In the genomic region with DNA sequence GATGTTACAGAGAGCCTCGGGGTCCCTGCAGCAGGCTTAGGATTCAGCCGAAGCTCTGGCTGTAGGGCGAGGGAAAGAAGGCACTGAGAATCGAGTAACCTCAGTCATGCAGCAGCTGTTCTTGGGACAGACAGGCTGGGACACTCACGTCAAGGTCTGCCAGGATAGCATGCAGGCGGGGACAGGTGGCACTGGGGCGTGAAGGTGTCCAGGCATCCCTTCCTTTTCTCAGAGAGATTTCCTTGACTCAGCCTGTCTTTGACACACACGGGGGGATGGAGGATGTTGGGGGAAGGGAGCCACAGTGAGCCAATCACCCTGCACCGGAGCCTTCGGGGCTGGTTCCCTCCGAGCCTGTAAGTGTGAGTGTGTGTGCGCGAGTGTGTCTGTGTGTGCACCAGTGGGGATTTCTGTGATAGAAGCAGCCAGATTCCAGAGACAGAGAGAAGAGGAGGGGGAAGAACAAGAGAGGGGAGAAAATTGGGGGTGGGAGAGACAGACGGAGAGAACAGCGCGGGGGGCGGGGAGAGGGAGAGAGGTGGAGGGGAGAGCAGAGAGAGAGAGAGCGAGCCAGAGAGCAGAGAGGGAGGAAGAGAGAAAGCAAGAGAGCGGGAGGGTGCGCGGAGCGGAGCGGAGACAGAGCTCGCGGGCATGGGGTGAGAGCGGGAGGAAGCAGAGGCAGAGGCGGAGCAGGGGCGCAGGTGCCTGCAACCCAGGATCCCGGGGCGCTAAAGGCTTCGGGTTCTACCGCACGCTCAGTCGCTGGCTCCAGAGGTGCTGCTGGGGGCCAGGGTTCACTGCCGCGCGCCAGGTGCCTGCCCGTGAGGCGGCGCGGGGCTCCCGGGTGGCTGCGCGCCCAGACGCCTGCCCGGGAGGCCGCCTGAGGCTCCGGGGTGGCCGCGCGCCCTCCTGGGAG, we compare ENCODE assay signal across 22 cellular contexts. TPM values are rescaled to one million over a fixed set of nuclear protein-coding genes. Genes with fewer than 3 reads are reported as not detected.
DNase-seq lines count a peak whose midpoint lies in the region; TF ChIP-seq lines count a peak whose summit lies in the region.
"Had no signal": no experiment of that assay in that cellular context is flagged by ENCODE, and none has a peak within 500 bp of the region (broad histone marks: within the 10 kb centered on the region; RNA-seq: fewer than 3 reads in every experiment).

No MANE protein-coding gene starts in this region.

- H3K4me3 ChIP-seq in iPS-11a (ENCODE audit: low read depth, low read length) = peak overlapping the region; percentile 24
- H3K4me3 ChIP-seq: psoas muscle had no signal

- H3K9me3 Mint-ChIP-seq in neural crest cell = no peaks in the 10 kb centered on the region

- H3K36me3 Mint-ChIP-seq in neural crest cell (ENCODE audit: low read depth) = no peaks in the 10 kb centered on the region

- DNase-seq in DMS 273 (lab: John Stamatoyannopoulos, UW; ENCODE audit: unreplicated experiment) (peak; percentile 29), DMS 273 treated with DMSO at 0.1 percent for 48 hours (lab: John Stamatoyannopoulos, UW) (no peak), NCI-H2171 (lab: John Stamatoyannopoulos, UW) (peak; percentile 49), neural crest cell (ENCODE audit: low read depth, low spot score) (no peak), NCI-H187 treated with DMSO at 0.1 percent for 48 hours (lab: John Stamatoyannopoulos, UW) (no peak), occipital lobe (lab: John Stamatoyannopoulos, UW) (no peak)
- no peak for DNase-seq in activated effector memory CD4-positive, alpha-beta T cell treated with Interleukin-2 at 50 U/mL for 16 hours
- DNase-seq: activated CD4-positive, alpha-beta T cell treated with anti-CD3 and anti-CD28 coated beads, Interleukin-2, amount 50 U/mL, for 1 hour; activated gamma-delta T cell; effector CD8-positive, alpha-beta T cell; mammary epithelial cell; naive thymus-derived CD4-positive, alpha-beta T cell; NCI-H1436 treated with DMSO at 0.1 percent for 48 hours; NCI-H446; psoas muscle; small intestine; stimulated activated CD4-positive, alpha-beta T cell treated with anti-CD3 and anti-CD28 coated beads, Interleukin-4, amount 100 ng/mL, for 1 hour had no signal

- H3K27me3 Mint-ChIP-seq in neural crest cell (ENCODE audit: low read depth) = peaks cover 95% of the 10 kb centered on the region

- H3K27ac Mint-ChIP-seq in neural crest cell (ENCODE audit: unreplicated experiment) = no peak overlapping the region
- H3K27ac Mint-ChIP-seq: naive thymus-derived CD4-positive, alpha-beta T cell had no signal

- peak overlapping the region; percentile 34 for H3K4me3 Mint-ChIP-seq in neural crest cell
- H3K4me3 Mint-ChIP-seq: central memory CD8-positive, alpha-beta T cell; naive thymus-derived CD4-positive, alpha-beta T cell had no signal

- TF ChIP-seq CTCF in neural crest cell (conservative IDR thresholded peaks at IDR 0.05) = no peak

- no peaks in the 10 kb centered on the region for H3K4me1 Mint-ChIP-seq in neural crest cell
- H3K4me1 Mint-ChIP-seq: central memory CD8-positive, alpha-beta T cell had no signal

RNA-seq across cellular contexts. Expression of gene GPR26, which starts 0.5 kb away (rescaled TPM):
- total RNA-seq in neural crest cell (not detected in 2 replicates), occipital lobe (3.1 TPM)
- total RNA-seq: glomerular endothelial cell; mammary epithelial cell; naive thymus-derived CD4-positive, alpha-beta T cell; psoas muscle; T-helper 1 cell treated with Interleukin-12 subunit alpha and Interleukin-12 subunit beta and Interleukin-4 antibody, amounts not matched to agents 30 ng/mL and 1 ng/mL, for 36 hours; ureter had no signal

Comparison
In these comparisons a context has a peak if more than half of its experiments do, and no peak if none do; other contexts are left out.
1. DNase-seq: peak in DMS 273 (single experiment) and NCI-H2171 (single experiment); none in DMS 273 treated with DMSO at 0.1 percent for 48 hours (single experiment), neural crest cell (single experiment), NCI-H187 treated with DMSO at 0.1 percent for 48 hours (single experiment), activated effector memory CD4-positive, alpha-beta T cell treated with Interleukin-2 at 50 U/mL for 16 hours (single experiment) and occipital lobe (single experiment).